In the genomic region with DNA sequence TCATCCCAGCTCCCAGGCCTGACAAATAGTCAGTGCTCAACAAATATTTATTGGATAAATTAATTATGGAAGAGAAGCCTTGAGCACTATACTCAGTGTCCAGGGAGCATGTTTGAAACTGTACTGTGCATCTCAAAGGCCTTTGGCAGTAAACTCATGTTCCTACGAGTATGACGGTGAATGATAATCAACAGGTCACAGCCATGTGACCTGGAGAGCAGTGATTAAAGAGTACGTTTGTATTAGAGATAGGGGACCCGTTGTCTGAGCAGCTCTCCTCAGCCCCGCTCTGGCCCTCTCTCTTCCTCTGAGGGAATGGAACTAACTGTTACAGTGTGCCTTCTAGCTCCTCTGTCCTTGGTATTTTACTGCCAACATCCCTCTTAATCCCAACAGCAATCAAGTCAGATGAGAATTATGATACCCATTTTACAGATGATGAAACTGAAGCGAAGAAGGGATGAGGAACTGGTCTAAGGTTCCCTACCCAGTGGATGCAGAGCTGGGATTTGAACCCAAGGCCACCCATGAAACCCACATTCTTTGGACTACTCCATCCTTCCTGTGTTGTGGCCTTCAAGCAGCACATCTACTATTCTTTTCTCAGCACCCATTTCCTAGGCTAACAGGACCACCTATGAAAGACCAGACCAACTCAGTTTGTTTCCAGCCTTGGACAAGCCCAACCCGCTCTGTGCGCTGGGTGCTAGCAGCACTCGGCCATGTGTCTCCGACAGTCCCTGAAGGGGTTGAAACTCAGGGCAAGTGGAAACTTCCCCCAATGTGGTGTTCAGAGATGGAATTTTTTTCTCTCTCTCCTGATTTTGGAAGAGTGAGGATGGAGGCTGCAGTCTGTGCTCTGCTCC, we compare ENCODE assay signal across 14 cellular contexts. TPM values are rescaled to one million over a fixed set of nuclear protein-coding genes. Genes with fewer than 3 reads are reported as not detected.
"Had no signal": no experiment of that assay in that cellular context is flagged by ENCODE, and none has a peak within 500 bp of the region (broad histone marks: within the 10 kb centered on the region; RNA-seq: fewer than 3 reads in every experiment).

No MANE protein-coding gene starts in this region.

- H3K9me3 Mint-ChIP-seq: activated B cell treated with CpG ODN at 0.5 μM for 24 hours; activated CD4-positive, alpha-beta T cell treated with anti-CD3 and anti-CD28 coated beads, Interleukin-2, amount 10 ng/mL, durations not matched to agents 7 days and 5 days; activated naive CD4-positive, alpha-beta T cell treated with anti-CD3 and anti-CD28 coated beads for 36 hours; activated T-helper 17 cell treated with anti-CD3 and anti-CD28 coated beads, Interleukin-2, amount 50 U/mL, for 72 hours; natural killer cell treated with Interleukin-12 subunit alpha and Interleukin-12 subunit beta and Interleukin-15 and Interleukin-18, amount 100 ng/mL, for 72 hours; T-helper 1 cell treated with Interleukin-12 subunit alpha and Interleukin-12 subunit beta and Interleukin-4 antibody, amounts not matched to agents 30 μg/mL and 1 μg/mL, for 36 hours had no signal

- H3K4me3 ChIP-seq: colonic mucosa, skin epidermis, thyroid gland had no signal

- H3K4me3 Mint-ChIP-seq: activated B cell treated with CpG ODN at 0.5 μM for 24 hours; activated CD4-positive, alpha-beta T cell treated with anti-CD3 and anti-CD28 coated beads, Interleukin-2, amount 10 ng/mL, durations not matched to agents 7 days and 5 days; activated naive CD4-positive, alpha-beta T cell treated with anti-CD3 and anti-CD28 coated beads for 36 hours; activated T-helper 17 cell treated with anti-CD3 and anti-CD28 coated beads, Interleukin-2, amount 50 U/mL, for 72 hours; natural killer cell treated with Interleukin-12 subunit alpha and Interleukin-12 subunit beta and Interleukin-15 and Interleukin-18, amount 100 ng/mL, for 72 hours; T-helper 1 cell treated with Interleukin-12 subunit alpha and Interleukin-12 subunit beta and Interleukin-4 antibody, amounts not matched to agents 30 μg/mL and 1 μg/mL, for 36 hours had no signal

- H3K36me3 Mint-ChIP-seq: natural killer cell treated with Interleukin-12 subunit alpha and Interleukin-12 subunit beta and Interleukin-15 and Interleukin-18, amount 100 ng/mL, for 72 hours had no signal

- H3K27me3 Mint-ChIP-seq: activated CD4-positive, alpha-beta T cell treated with anti-CD3 and anti-CD28 coated beads, Interleukin-2, amount 10 ng/mL, durations not matched to agents 7 days and 5 days; activated T-helper 17 cell treated with anti-CD3 and anti-CD28 coated beads, Interleukin-2, amount 50 U/mL, for 72 hours; natural killer cell treated with Interleukin-12 subunit alpha and Interleukin-12 subunit beta and Interleukin-15 and Interleukin-18, amount 100 ng/mL, for 72 hours had no signal

- H3K27ac ChIP-seq: colonic mucosa, epithelial cell of prostate, skin epidermis, thyroid gland had no signal

- DNase-seq: activated B cell treated with CpG ODN at 0.5 μM for 24 hours; activated CD4-positive, alpha-beta T cell treated with anti-CD3 and anti-CD28 coated beads, Interleukin-2, amount 10 ng/mL, durations not matched to agents 7 days and 5 days; activated CD8-positive, alpha-beta memory T cell treated with anti-CD3 and anti-CD28 coated beads for 24 hours; activated naive CD4-positive, alpha-beta T cell treated with anti-CD3 and anti-CD28 coated beads for 36 hours; activated T-cell treated with anti-CD3 and anti-CD28 coated beads for 4 hours; caudate nucleus; colonic mucosa; hypothalamus; thyroid gland had no signal

- H3K9me3 ChIP-seq: colonic mucosa, thyroid gland had no signal

- H3K36me3 ChIP-seq: colonic mucosa, thyroid gland had no signal

- H3K27ac Mint-ChIP-seq: activated B cell treated with CpG ODN at 0.5 μM for 24 hours; activated CD4-positive, alpha-beta T cell treated with anti-CD3 and anti-CD28 coated beads, Interleukin-2, amount 10 ng/mL, durations not matched to agents 7 days and 5 days; activated naive CD4-positive, alpha-beta T cell treated with anti-CD3 and anti-CD28 coated beads for 36 hours; activated T-helper 17 cell treated with anti-CD3 and anti-CD28 coated beads, Interleukin-2, amount 50 U/mL, for 72 hours; T-helper 1 cell treated with Interleukin-12 subunit alpha and Interleukin-12 subunit beta and Interleukin-4 antibody, amounts not matched to agents 30 μg/mL and 1 μg/mL, for 36 hours had no signal

- H3K27me3 ChIP-seq: colonic mucosa, thyroid gland had no signal

- H3K4me1 ChIP-seq: colonic mucosa had no signal

- ATAC-seq: activated T-helper 17 cell treated with anti-CD3 and anti-CD28 coated beads, Interleukin-2, amount 50 U/mL, for 72 hours; natural killer cell treated with Interleukin-12 subunit alpha and Interleukin-12 subunit beta and Interleukin-15 and Interleukin-18, amount 100 ng/mL, for 72 hours had no signal

RNA-seq across cellular contexts. Expression of gene SPRY4, which starts 34.9 kb away (rescaled TPM):
- total RNA-seq: activated B cell treated with CpG ODN at 0.5 μM for 24 hours had no signal
